9 cellular contexts compared by ENCODE assay signal in the genomic region with DNA sequence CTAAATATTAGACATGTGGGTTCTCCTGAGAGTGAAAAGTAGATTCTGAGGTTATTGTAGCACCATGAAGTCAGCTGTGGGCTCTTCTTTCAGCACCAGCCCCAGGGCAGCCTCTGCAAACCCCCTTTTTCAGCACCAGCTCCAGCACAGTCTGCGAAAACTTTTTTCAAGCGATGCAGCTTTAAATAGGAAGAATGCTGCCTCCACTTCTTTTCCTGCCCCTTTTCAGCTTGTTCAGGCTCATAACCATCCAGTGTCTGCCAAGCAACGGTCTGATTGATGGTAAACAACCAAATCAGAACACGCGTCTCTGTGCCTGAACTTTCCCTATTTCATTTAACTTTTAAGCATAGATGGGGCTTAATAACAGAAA. TPM values are rescaled to one million over a fixed set of nuclear protein-coding genes. Genes with fewer than 3 reads are reported as not detected.
DNase-seq lines count a peak whose midpoint lies in the region; ATAC-seq, FAIRE-seq and TF ChIP-seq lines count a peak whose summit lies in the region.
"Had no signal": no experiment of that assay in that cellular context is flagged by ENCODE, and none has a peak within 500 bp of the region (broad histone marks: within the 10 kb centered on the region; RNA-seq: fewer than 3 reads in every experiment).

A gene (minus strand): TSS at position 155 of the 373 bp plus-strand sequence. CDS start 157 bp downstream, outside the sequence.

- H3K27me3 Mint-ChIP-seq in activated naive CD8-positive, alpha-beta T cell treated with anti-CD3 and anti-CD28 coated beads, Interleukin-2, amount 10 ng/mL, durations not matched to agents 7 days and 5 days = peaks cover 21% of the 10 kb centered on the region

- no peak for FAIRE-seq in GM12891 (lab: Jason Lieb, UNC)

- TF ChIP-seq CTCF in heart right ventricle (IDR thresholded peaks at IDR 0.05) = no peak
- TF ChIP-seq CTCF in psoas muscle (IDR thresholded peaks at IDR 0.05) = no peak

- peak within 1 kb of the TSS; percentile 44 for H3K4me3 Mint-ChIP-seq in activated naive CD8-positive, alpha-beta T cell treated with anti-CD3 and anti-CD28 coated beads, Interleukin-2, amount 10 ng/mL, durations not matched to agents 7 days and 5 days

- no peak within 1 kb of the TSS for H3K27ac Mint-ChIP-seq in activated naive CD8-positive, alpha-beta T cell treated with anti-CD3 and anti-CD28 coated beads, Interleukin-2, amount 10 ng/mL, durations not matched to agents 7 days and 5 days

- no peak for TF ChIP-seq POLR2A in GM12891 (IDR thresholded peaks at IDR 0.05; ENCODE audit: low read depth, low read length)

- 8 to 11% methylated on average over 5 of the region's 5 CpGs for WGBS in heart right ventricle, 2 donors
- 9 to 23% (median 10%) methylated on average over 5 of the region's 5 CpGs for WGBS in psoas muscle, 3 donors

- H3K9me3 ChIP-seq in heart right ventricle = peaks cover 0 to 9% (median 0%) of the 10 kb centered on the region in 11 donors
- no peaks in the 10 kb centered on the region for H3K9me3 ChIP-seq in psoas muscle

- peak within 1 kb of the TSS; percentile 40 to 83 (median 74) for H3K27ac ChIP-seq in heart right ventricle
- H3K27ac ChIP-seq in psoas muscle = peak within 1 kb of the TSS; percentile 39
- H3K27ac ChIP-seq: HL-60 had no signal

- POLR2A ChIA-PET in activated naive CD8-positive, alpha-beta T cell treated with anti-CD3 and anti-CD28 coated beads, Interleukin-2, amount 10 ng/mL, durations not matched to agents 7 days and 5 days (lab: Charles Lee) = interaction anchor here (0.5 to 0.7 kb wide), 2 partner anchors 30 to 82 kb away, joined by 3 read pairs; no protein-coding TSS in a partner anchor

- no peak for DNase-seq in activated naive CD8-positive, alpha-beta T cell treated with anti-CD3 and anti-CD28 coated beads, Interleukin-2, amount 10 ng/mL, durations not matched to agents 7 days and 5 days
- DNase-seq in heart right ventricle (peak in 1 of 2 donors; percentile 50), psoas muscle (peak; percentile 22 to 56), NCI-H524 (lab: John Stamatoyannopoulos, UW) (no peak), T-helper 9 cell (no peak), GM12891 (ENCODE audit: insufficient read length, low spot score) (no peak)
- DNase-seq in activated CD4-positive, alpha-beta T cell treated with anti-CD3 and anti-CD28 coated beads for 4 hours = no peak

- no peaks in the 10 kb centered on the region for H3K36me3 Mint-ChIP-seq in activated naive CD8-positive, alpha-beta T cell treated with anti-CD3 and anti-CD28 coated beads, Interleukin-2, amount 10 ng/mL, durations not matched to agents 7 days and 5 days

- H3K9me3 Mint-ChIP-seq in activated naive CD8-positive, alpha-beta T cell treated with anti-CD3 and anti-CD28 coated beads, Interleukin-2, amount 10 ng/mL, durations not matched to agents 7 days and 5 days = no peaks in the 10 kb centered on the region

- H3K36me3 ChIP-seq in heart right ventricle (no peaks in the 10 kb centered on the region), psoas muscle (ENCODE audit: insufficient read depth in 1 of 2, low read depth in 1 of 2) (no peaks in the 10 kb centered on the region)

- ATAC-seq in GM18511 (IDR thresholded peaks at IDR 0.05; ENCODE audit: unreplicated experiment) (peak; percentile 48), heart right ventricle (peak; percentile 44 to 92 (median 88)), psoas muscle (peak; percentile 34 to 78 (median 62))
- no peak for ATAC-seq in activated naive CD8-positive, alpha-beta T cell treated with anti-CD3 and anti-CD28 coated beads, Interleukin-2, amount 10 ng/mL, durations not matched to agents 7 days and 5 days (ENCODE audit: low read depth)

- peaks cover 7% of the 10 kb centered on the region for H3K4me1 Mint-ChIP-seq in activated naive CD8-positive, alpha-beta T cell treated with anti-CD3 and anti-CD28 coated beads, Interleukin-2, amount 10 ng/mL, durations not matched to agents 7 days and 5 days

- peak within 1 kb of the TSS in 9 of 10 donors; percentile 41 to 63 (median 57) for H3K4me3 ChIP-seq in heart right ventricle
- peak within 1 kb of the TSS; percentile 64 for H3K4me3 ChIP-seq in psoas muscle

- intact Hi-C loops in heart right ventricle (cut with DNase I) (loop anchor here in 2 of 10 donors (5.0 to 10.0 kb wide), 3 partner anchors 55 to 108 kb away; no protein-coding TSS in a partner anchor), psoas muscle (cut with DNase I) (no loop called here)

- peaks cover 0 to 3% (median 0%) of the 10 kb centered on the region in 9 donors for H3K4me1 ChIP-seq in heart right ventricle
- H3K4me1 ChIP-seq in psoas muscle = no peaks in the 10 kb centered on the region

- H3K27me3 ChIP-seq in heart right ventricle (peaks cover 0 to 3% (median 0%) of the 10 kb centered on the region in 7 donors), psoas muscle (ENCODE audit: insufficient read depth in 3 of 3, low read length in 2 of 3) (no peaks in the 10 kb centered on the region)

TF ChIP-seq in GM12891, 5 proteins besides CTCF, POLR2A, EP300 and RAD21:
- TF ChIP-seq SPI1 (IDR thresholded peaks at IDR 0.05; ENCODE audit: low read depth, low read length) (no peak), POLR2AphosphoS5 (IDR thresholded peaks at IDR 0.05; ENCODE audit: low read depth, low read length) (no peak), POU2F2 (IDR thresholded peaks at IDR 0.05; ENCODE audit: low read depth, low read length) (no peak), TAF1 (IDR thresholded peaks at IDR 0.05; ENCODE audit: low read depth, low read length) (no peak), PAX5 (IDR thresholded peaks at IDR 0.05; ENCODE audit: insufficient read depth, low read length, severe bottlenecking) (no peak)

RNA-seq across cellular contexts. Expression of the gene that starts here (rescaled TPM):
- total RNA-seq in activated naive CD8-positive, alpha-beta T cell treated with anti-CD3 and anti-CD28 coated beads, Interleukin-2, amount 10 ng/mL, durations not matched to agents 7 days and 5 days = 1 to 10 TPM; 2.2 to 2.3 TPM
- total RNA-seq in heart right ventricle (10 to 100 TPM in 3 of 10 donors, 1 to 10 TPM in 7; 4.8 to 44.7 (median 7.5) TPM), psoas muscle (10 to 100 TPM in 2 of 4 donors, 1 to 10 TPM in 2; 3.9 to 16.8 (median 8.9) TPM)
- polyA plus RNA-seq in heart right ventricle (10 to 100 TPM; 11.6 to 15.4 TPM), psoas muscle (1 to 10 TPM; 2.3 to 3.8 (median 2.4) TPM)
- polyA plus RNA-seq in GM12891 (2012; ENCODE audit: low read depth, missing spikeins) = 0.18 TPM

Comparison
In these comparisons a context has a peak if more than half of its experiments do, and no peak if none do; other contexts are left out.
1. DNase-seq: peak in psoas muscle (2 of 2); none in activated naive CD8-positive, alpha-beta T cell treated with anti-CD3 and anti-CD28 coated beads, Interleukin-2, amount 10 ng/mL, durations not matched to agents 7 days and 5 days (single experiment), NCI-H524 (0 of 2), T-helper 9 cell (single experiment), activated CD4-positive, alpha-beta T cell treated with anti-CD3 and anti-CD28 coated beads for 4 hours (0 of 2) and GM12891 (single experiment).